In the genomic region with DNA sequence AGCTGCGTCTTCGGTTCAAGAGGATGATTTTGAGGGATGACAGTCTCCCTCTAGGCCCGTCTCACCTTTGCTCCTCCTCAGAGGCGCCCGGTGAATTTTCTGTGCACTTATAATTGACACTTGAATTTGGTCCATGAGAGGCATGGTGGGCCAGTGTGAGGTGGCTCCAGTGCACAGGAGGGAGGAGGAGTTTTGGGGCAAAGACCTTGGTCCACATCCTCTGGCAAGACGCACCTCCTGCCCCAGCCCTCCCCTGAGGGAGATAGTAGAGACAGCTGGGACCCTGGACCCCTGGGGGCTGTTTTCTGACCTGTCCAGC, we compare ENCODE assay signal across 21 cellular contexts. TPM values are rescaled to one million over a fixed set of nuclear protein-coding genes. Genes with fewer than 3 reads are reported as not detected.
DNase-seq lines count a peak whose midpoint lies in the region; ATAC-seq and TF ChIP-seq lines count a peak whose summit lies in the region.
"Had no signal": no experiment of that assay in that cellular context is flagged by ENCODE, and none has a peak within 500 bp of the region (broad histone marks: within the 10 kb centered on the region; RNA-seq: fewer than 3 reads in every experiment).

No MANE protein-coding gene starts in this region.

- H3K36me3 ChIP-seq in esophagus muscularis mucosa (peaks cover 0 to 4% (median 0%) of the 10 kb centered on the region in 4 donors), transverse colon (no peaks in the 10 kb centered on the region)
- H3K36me3 ChIP-seq: colonic mucosa, suprapubic skin had no signal

- TF ChIP-seq CTCF in esophagus muscularis mucosa (IDR thresholded peaks at IDR 0.05) = no peak
- no peak for TF ChIP-seq CTCF in transverse colon (IDR thresholded peaks at IDR 0.05)

- peaks cover 75% of the 10 kb centered on the region for H3K36me3 Mint-ChIP-seq in activated T-cell treated with anti-CD3 and anti-CD28 coated beads, Interleukin-2, amount 50 U/mL, for 24 hours (ENCODE audit: low read depth)
- H3K36me3 Mint-ChIP-seq in T-cell = peaks cover 60% of the 10 kb centered on the region
- H3K36me3 Mint-ChIP-seq in stimulated activated effector memory CD8-positive, alpha-beta T cell treated with anti-CD3 and anti-CD28 coated beads, Interleukin-12 subunit alpha, Interleukin-12 subunit beta, amount 100 ng/mL, for 72 hours = peaks cover 86% of the 10 kb centered on the region

- DNase-seq in activated T-cell treated with anti-CD3 and anti-CD28 coated beads, Interleukin-2, amount 50 U/mL, for 24 hours = no peak
- DNase-seq in activated T-cell treated with anti-CD3 and anti-CD28 coated beads for 4 hours = no peak
- peak in 1 of 34 experiments; percentile 10 for DNase-seq in T-cell
- DNase-seq in esophagus muscularis mucosa (ENCODE audit: extremely low spot score) = peak; percentile 89
- no peak for DNase-seq in stimulated activated effector memory CD8-positive, alpha-beta T cell treated with anti-CD3 and anti-CD28 coated beads, Interleukin-12 subunit alpha, Interleukin-12 subunit beta, amount 100 ng/mL, for 72 hours (ENCODE audit: low spot score in 2 of 2)
- no peak for DNase-seq in transverse colon
- DNase-seq in NCI-H2029 treated with DMSO at 0.1 percent for 48 hours (lab: John Stamatoyannopoulos, UW) = no peak
- DNase-seq: activated CD4-positive, alpha-beta T cell treated with anti-CD3 and anti-CD28 coated beads for 4 hours; colonic mucosa; GOT3; KBM-7; NCI-H146; NCI-H2171; retina; stimulated activated CD4-positive, alpha-beta T cell treated with anti-CD3 and anti-CD28 coated beads, Interleukin-4, amount 100 ng/mL, for 4 hours had no signal

- H3K4me1 Mint-ChIP-seq in activated T-cell treated with anti-CD3 and anti-CD28 coated beads, Interleukin-2, amount 50 U/mL, for 24 hours (ENCODE audit: low read depth) = peaks cover 90% of the 10 kb centered on the region
- peaks cover 86 to 94% (median 91%) of the 10 kb centered on the region in 3 donors for H3K4me1 Mint-ChIP-seq in T-cell
- peaks cover 87% of the 10 kb centered on the region for H3K4me1 Mint-ChIP-seq in stimulated activated effector memory CD8-positive, alpha-beta T cell treated with anti-CD3 and anti-CD28 coated beads, Interleukin-12 subunit alpha, Interleukin-12 subunit beta, amount 100 ng/mL, for 72 hours

- H3K4me1 ChIP-seq in esophagus muscularis mucosa (peaks cover 0 to 14% (median 6%) of the 10 kb centered on the region in 4 donors), transverse colon (peaks cover 0 to 10% (median 0%) of the 10 kb centered on the region in 4 donors)
- H3K4me1 ChIP-seq: colonic mucosa had no signal

- no peak overlapping the region for H3K27ac ChIP-seq in esophagus muscularis mucosa (replicated peaks in 1 of 4)
- no peak overlapping the region for H3K27ac ChIP-seq in transverse colon
- H3K27ac ChIP-seq: colonic mucosa, suprapubic skin had no signal

- no peak for TF ChIP-seq POLR2A in esophagus muscularis mucosa (IDR thresholded peaks at IDR 0.05; ENCODE audit: low read depth)
- no peak for TF ChIP-seq POLR2A in transverse colon (IDR thresholded peaks at IDR 0.05)

- intact Hi-C loops in esophagus muscularis mucosa (cut with DNase I) (no loop called here), transverse colon (cut with DNase I; ENCODE audit: low total_unique reads) (no loop called here)

- H3K27ac Mint-ChIP-seq in activated T-cell treated with anti-CD3 and anti-CD28 coated beads, Interleukin-2, amount 50 U/mL, for 24 hours = peak overlapping the region; percentile 82
- peak overlapping the region; percentile 78 to 85 for H3K27ac Mint-ChIP-seq in T-cell
- peak overlapping the region; percentile 88 for H3K27ac Mint-ChIP-seq in stimulated activated effector memory CD8-positive, alpha-beta T cell treated with anti-CD3 and anti-CD28 coated beads, Interleukin-12 subunit alpha, Interleukin-12 subunit beta, amount 100 ng/mL, for 72 hours

- WGBS in esophagus muscularis mucosa = 97% methylated on average over 4 of the region's 6 CpGs
- WGBS in transverse colon (ENCODE audit: low coverage in 1 of 2), 2 donors = 29 to 94% methylated on average over 1 to 6 of the region's 6 CpGs

- TF ChIP-seq EP300 in esophagus muscularis mucosa (IDR thresholded peaks at IDR 0.05) (no peak), transverse colon (IDR thresholded peaks at IDR 0.05; ENCODE audit: low read depth) (no peak)

- H3K4me3 ChIP-seq in esophagus muscularis mucosa (no peak overlapping the region), transverse colon (no peak overlapping the region)
- H3K4me3 ChIP-seq: BLaER1 treated with 17β-estradiol and CSF1 and Interleukin-3, amounts not matched to agents 10 nM and 100 nM; colonic mucosa; GM12878; suprapubic skin had no signal

- CTCF ChIA-PET in T-cell (lab: Charles Lee) = interaction anchor here in 1 of 2 donors (1.3 to 1.6 kb wide), 2 partner anchors 18 to 20 kb away, joined by 5 read pairs; no protein-coding TSS in a partner anchor

- H3K9me3 Mint-ChIP-seq in activated T-cell treated with anti-CD3 and anti-CD28 coated beads, Interleukin-2, amount 50 U/mL, for 24 hours = peaks cover 2% of the 10 kb centered on the region
- H3K9me3 Mint-ChIP-seq in T-cell = no peaks in the 10 kb centered on the region
- no peaks in the 10 kb centered on the region for H3K9me3 Mint-ChIP-seq in stimulated activated effector memory CD8-positive, alpha-beta T cell treated with anti-CD3 and anti-CD28 coated beads, Interleukin-12 subunit alpha, Interleukin-12 subunit beta, amount 100 ng/mL, for 72 hours

- ATAC-seq in T-cell (replicated peaks in 1 of 4) (no peak), esophagus mucosa (no peak)
- no peak for ATAC-seq in stimulated activated effector memory CD8-positive, alpha-beta T cell treated with anti-CD3 and anti-CD28 coated beads, Interleukin-12 subunit alpha, Interleukin-12 subunit beta, amount 100 ng/mL, for 72 hours
- ATAC-seq: GM12878 had no signal

- in situ Hi-C loops in transverse colon (cut with MboI; ENCODE audit: low pct_ligation_motif_present in 1 of 4, low pct_unique_long_range_greater_than_20kb in 1 of 4, low sequenced_read_pairs in 3 of 4) = no loop called here

- POLR2A ChIA-PET in T-cell (lab: Charles Lee) = interaction anchor here in 1 of 2 donors (0.9 kb wide), 1 partner anchor 11 kb away, joined by 3 read pairs; no protein-coding TSS in a partner anchor

- H3K4me3 Mint-ChIP-seq in activated T-cell treated with anti-CD3 and anti-CD28 coated beads, Interleukin-2, amount 50 U/mL, for 24 hours = no peak overlapping the region
- H3K4me3 Mint-ChIP-seq in T-cell = peak overlapping the region in 1 of 3 donors; percentile 84
- H3K4me3 Mint-ChIP-seq in stimulated activated effector memory CD8-positive, alpha-beta T cell treated with anti-CD3 and anti-CD28 coated beads, Interleukin-12 subunit alpha, Interleukin-12 subunit beta, amount 100 ng/mL, for 72 hours = no peak overlapping the region

- H3K9me3 ChIP-seq in esophagus muscularis mucosa (no peaks in the 10 kb centered on the region), transverse colon (no peaks in the 10 kb centered on the region)
- H3K9me3 ChIP-seq: colonic mucosa, suprapubic skin had no signal

- H3K27me3 ChIP-seq in esophagus muscularis mucosa = no peaks in the 10 kb centered on the region
- H3K27me3 ChIP-seq in transverse colon = no peaks in the 10 kb centered on the region
- H3K27me3 ChIP-seq: BLaER1 treated with 17β-estradiol and CSF1 and Interleukin-3, amounts not matched to agents 10 nM and 100 nM; colonic mucosa; suprapubic skin had no signal

- H3K27me3 Mint-ChIP-seq in activated T-cell treated with anti-CD3 and anti-CD28 coated beads, Interleukin-2, amount 50 U/mL, for 24 hours = no peaks in the 10 kb centered on the region
- H3K27me3 Mint-ChIP-seq in T-cell = no peaks in the 10 kb centered on the region

RNA-seq across cellular contexts. Expression of gene FGD3, which starts 28.1 kb away (rescaled TPM):
- total RNA-seq in T-cell (100 to 1,000 TPM; 188 to 349 (median 293) TPM), esophagus muscularis mucosa (1 to 10 TPM; 4.3 to 5.1 (median 4.9) TPM), esophagus mucosa (2.1 TPM), transverse colon (1 to 10 TPM in 3 of 4 donors, not detected in 1; 5.2 to 9.7 (median 6.0) TPM)
- total RNA-seq: endothelial cell of umbilical vein, fibroblast of villous mesenchyme had no signal

Comparison
In these comparisons a context has a peak if more than half of its experiments do, and no peak if none do; other contexts are left out.
1. RNA of gene FGD3, which starts 28.1 kb away (total RNA-seq): 188 to 349 TPM in T-cell; 5.2 to 9.7 TPM in transverse colon, 4.3 to 5.1 TPM in esophagus muscularis mucosa and 2.1 TPM in esophagus mucosa (single experiment); every median in the first group is over 10 times any median in the second.
2. Peak in every context shown above with its lines, with median percentiles within 50 percentile points of each other: H3K27ac Mint-ChIP-seq.